Comparison of ENCODE assay signal across 26 cellular contexts in the genomic region with DNA sequence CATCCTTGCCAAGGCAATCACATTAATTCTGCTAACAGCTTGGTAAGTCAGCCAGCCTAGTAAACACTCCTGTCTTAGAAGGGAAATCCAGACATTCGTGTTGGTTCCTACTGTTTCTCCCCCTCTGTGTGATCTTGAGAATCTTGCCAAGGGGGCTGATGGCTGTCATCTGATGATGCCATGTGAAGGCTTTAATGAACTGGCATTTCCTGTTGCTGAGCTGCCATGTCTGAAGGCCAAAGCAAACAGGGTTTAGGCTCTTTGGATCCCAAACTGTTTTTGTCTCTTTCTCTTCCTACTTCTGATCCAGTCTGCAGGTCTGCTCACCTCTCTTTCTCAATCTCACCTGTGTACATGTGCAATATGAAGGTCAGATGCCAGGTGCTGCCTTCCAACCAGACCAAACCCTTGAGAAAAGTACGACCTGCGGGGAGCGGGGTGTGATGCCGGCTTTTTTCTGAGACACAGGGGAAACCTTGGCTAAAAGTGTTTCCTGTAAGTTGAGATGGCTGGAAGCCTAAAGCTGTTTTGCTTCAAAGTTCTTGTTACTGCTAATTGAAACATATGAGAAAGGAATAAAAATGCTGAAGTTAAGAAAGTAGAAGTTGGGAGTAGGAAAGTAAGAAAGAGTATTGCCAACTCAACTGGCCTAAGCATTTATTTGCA.
A peak's percentile ranks its signal among the peaks of the same experiment; 100 is the strongest.
DNase-seq lines count a peak whose midpoint lies in the region; ATAC-seq, FAIRE-seq and TF ChIP-seq lines count a peak whose summit lies in the region.
"Had no signal": no experiment of that assay in that cellular context is flagged by ENCODE, and none has a peak within 500 bp of the region (broad histone marks: within the 10 kb centered on the region; RNA-seq: fewer than 3 reads in every experiment).

No MANE protein-coding gene starts in this region.

- no peaks in the 10 kb centered on the region for H3K4me1 Mint-ChIP-seq in activated T-cell treated with anti-CD3 and anti-CD28 coated beads, Interleukin-2, amount 50 U/mL, for 72 hours (ENCODE audit: low read depth)
- H3K4me1 Mint-ChIP-seq: CD4-positive, CD25-positive, alpha-beta regulatory T cell had no signal

- FAIRE-seq in small intestine (lab: Jason Lieb, UNC): no peak
- FAIRE-seq: HTR-8/SVneo had no signal

- H3K9me3 ChIP-seq in ascending aorta (no peaks in the 10 kb centered on the region), thoracic aorta (no peaks in the 10 kb centered on the region), small intestine (ENCODE audit: control insufficient read depth, low read depth) (no peaks in the 10 kb centered on the region)
- H3K9me3 ChIP-seq: BE2C had no signal

- H3K27ac ChIP-seq in ascending aorta (peak overlapping the region; percentile 67 to 69), thoracic aorta (peak overlapping the region; percentile 33 to 70), small intestine (ENCODE audit: low read depth in 1 of 2, low read length in 1 of 2) (no peak overlapping the region)
- H3K27ac ChIP-seq: 22Rv1 had no signal

- H3K4me1 ChIP-seq in ascending aorta: peaks cover 3 to 12% of the 10 kb centered on the region in 2 donors
- H3K4me1 ChIP-seq in thoracic aorta (ENCODE audit: control insufficient read depth in 1 of 2, low read depth in 2 of 2): peaks cover 18 to 24% of the 10 kb centered on the region in 2 donors
- no peaks in the 10 kb centered on the region for H3K4me1 ChIP-seq in small intestine (ENCODE audit: control insufficient read depth in 2 of 2, insufficient read depth in 1 of 2, low read depth in 1 of 2, low read length in 1 of 2)
- H3K4me1 ChIP-seq: BE2C had no signal

- H3K4me3 Mint-ChIP-seq in activated T-cell treated with anti-CD3 and anti-CD28 coated beads, Interleukin-2, amount 50 U/mL, for 72 hours: no peak overlapping the region
- H3K4me3 Mint-ChIP-seq: CD4-positive, CD25-positive, alpha-beta regulatory T cell; IgD-negative memory B cell had no signal

- H3K27ac Mint-ChIP-seq in activated T-cell treated with anti-CD3 and anti-CD28 coated beads, Interleukin-2, amount 50 U/mL, for 72 hours: no peak overlapping the region
- H3K27ac Mint-ChIP-seq: CD4-positive, CD25-positive, alpha-beta regulatory T cell; IgD-negative memory B cell had no signal

- no peaks in the 10 kb centered on the region for H3K36me3 ChIP-seq in ascending aorta
- H3K36me3 ChIP-seq in thoracic aorta: no peaks in the 10 kb centered on the region
- no peaks in the 10 kb centered on the region for H3K36me3 ChIP-seq in small intestine (ENCODE audit: control insufficient read depth in 2 of 2, insufficient read depth in 2 of 2, low read length in 2 of 2)
- H3K36me3 ChIP-seq: BE2C, HAP-1 had no signal

- H3K4me3 ChIP-seq in ascending aorta (no peak overlapping the region), fibroblast of the aortic adventitia (ENCODE audit: low read depth, low read length) (no peak overlapping the region), thoracic aorta (peak overlapping the region; percentile 26), small intestine (ENCODE audit: low read depth in 1 of 2, low read length in 2 of 2) (no peak overlapping the region)
- H3K4me3 ChIP-seq: HAP-1 had no signal

- no peaks in the 10 kb centered on the region for H3K9me3 Mint-ChIP-seq in activated T-cell treated with anti-CD3 and anti-CD28 coated beads, Interleukin-2, amount 50 U/mL, for 72 hours
- H3K9me3 Mint-ChIP-seq: IgD-negative memory B cell had no signal

- ATAC-seq in thoracic aorta (ENCODE audit: insufficient number of reproducible peaks, low FRiP score, low read depth): no peak
- no peak for ATAC-seq in GM18873 (IDR thresholded peaks at IDR 0.05; ENCODE audit: low FRiP score, unreplicated experiment)
- ATAC-seq in activated T-cell treated with anti-CD3 and anti-CD28 coated beads, Interleukin-2, amount 50 U/mL, for 72 hours (replicated peaks in 1 of 2): no peak

- no peaks in the 10 kb centered on the region for H3K27me3 Mint-ChIP-seq in activated T-cell treated with anti-CD3 and anti-CD28 coated beads, Interleukin-2, amount 50 U/mL, for 72 hours (ENCODE audit: low read depth)
- H3K27me3 Mint-ChIP-seq: CD4-positive, CD25-positive, alpha-beta regulatory T cell; IgD-negative memory B cell had no signal

- WGBS in small intestine, 3 donors: 51 to 56% (median 51%) methylated on average over 5 of the region's 5 CpGs

- H3K36me3 Mint-ChIP-seq in activated T-cell treated with anti-CD3 and anti-CD28 coated beads, Interleukin-2, amount 50 U/mL, for 72 hours (ENCODE audit: insufficient read depth in 2 of 2): no peaks in the 10 kb centered on the region
- H3K36me3 Mint-ChIP-seq: CD4-positive, CD25-positive, alpha-beta regulatory T cell; IgD-negative memory B cell had no signal

- H3K27me3 ChIP-seq in ascending aorta (no peaks in the 10 kb centered on the region), thoracic aorta (replicated peaks; ENCODE audit: insufficient read depth) (no peaks in the 10 kb centered on the region), small intestine (ENCODE audit: control insufficient read depth in 2 of 2, insufficient read depth in 2 of 2, low read length in 2 of 2) (no peaks in the 10 kb centered on the region)
- H3K27me3 ChIP-seq: BE2C had no signal

- intact Hi-C loops in ascending aorta (cut with DNase I): no loop called here

- DNase-seq in NCI-H2029 (lab: John Stamatoyannopoulos, UW) (peak; percentile 5), NCI-H2029 treated with DMSO at 0.1 percent for 48 hours (lab: John Stamatoyannopoulos, UW) (no peak), ascending aorta (ENCODE audit: low spot score in 2 of 2) (no peak), fibroblast of the aortic adventitia (ENCODE audit: low read depth) (peak; percentile 25), thoracic aorta (ENCODE audit: low spot score) (no peak), small intestine (no peak)
- DNase-seq in activated T-cell treated with anti-CD3 and anti-CD28 coated beads, Interleukin-2, amount 50 U/mL, for 72 hours: no peak
- DNase-seq: BE2C; CD4-positive, CD25-positive, alpha-beta regulatory T cell; COR-L47; GDM1; GM23248; Karpas-422; MM.1S; NCI-H1092; NCI-H146; NCI-H2081 treated with DMSO at 0.1 percent for 48 hours; NCI-H446 treated with DMSO at 0.1 percent for 48 hours; NCI-H748 treated with DMSO at 0.1 percent for 48 hours; OCI-M1; SHP77 treated with DMSO at 0.1 percent for 48 hours had no signal

- no peak for TF ChIP-seq CTCF in ascending aorta (IDR thresholded peaks at IDR 0.05)
- TF ChIP-seq CTCF in fibroblast of the aortic adventitia (IDR thresholded peaks at IDR 0.05; ENCODE audit: insufficient read depth, low read length): no peak
- TF ChIP-seq CTCF in thoracic aorta (IDR thresholded peaks at IDR 0.05): no peak

Comparison
In these comparisons a context has a peak if more than half of its experiments do, and no peak if none do; other contexts are left out.
1. DNase-seq: peak in NCI-H2029 (single experiment) and fibroblast of the aortic adventitia (single experiment); none in NCI-H2029 treated with DMSO at 0.1 percent for 48 hours (single experiment), ascending aorta (0 of 2), thoracic aorta (single experiment), small intestine (single experiment) and activated T-cell treated with anti-CD3 and anti-CD28 coated beads, Interleukin-2, amount 50 U/mL, for 72 hours (0 of 2).
2. H3K27ac ChIP-seq: peak in ascending aorta (2 of 2) and thoracic aorta (2 of 2); none in small intestine (0 of 2).